1 cellular context compared by ENCODE assay signal in genomic region chr6:138503881-138504680, GRCh38.
TF ChIP-seq lines count a peak whose summit lies in the region.

No MANE protein-coding gene starts in this region.

TF ChIP-seq in HepG2, 621 proteins besides CTCF, POLR2A, EP300 and RAD21 (continued from another document and continues in another):
- TF ChIP-seq ZNF784 (CRISPR knock-in tag; IDR thresholded peaks at IDR 0.05; ENCODE audit: borderline replicate concordance) (0 out of 2 replicates have a peak, but pooled peaks have one; percentile 76), SRY (CRISPR knock-in tag; IDR thresholded peaks at IDR 0.05) (no peak), BCLAF1 (IDR thresholded peaks at IDR 0.05) (no peak), ZNF556 (CRISPR knock-in tag; IDR thresholded peaks at IDR 0.05; ENCODE audit: borderline replicate concordance) (no peak), REXO4 (CRISPR knock-in tag; IDR thresholded peaks at IDR 0.05; ENCODE audit: borderline replicate concordance) (no peak), HBP1 (CRISPR knock-in tag; IDR thresholded peaks at IDR 0.05; ENCODE audit: low read depth) (peak; percentile 80; the same call in 1 of the 2 replicates), ZBTB4 (CRISPR knock-in tag; IDR thresholded peaks at IDR 0.05; ENCODE audit: borderline replicate concordance) (0 out of 2 replicates have a peak, but pooled peaks have one; percentile 20), HMG20A (CRISPR knock-in tag; IDR thresholded peaks at IDR 0.05; ENCODE audit: borderline replicate concordance) (peak; percentile 92; the same call in 1 of the 2 replicates), ZNF30 (CRISPR knock-in tag; IDR thresholded peaks at IDR 0.05) (no peak), RNF2 (conservative IDR thresholded peaks at IDR 0.05; ENCODE audit: low read depth) (no peak), BRF2 (CRISPR knock-in tag; IDR thresholded peaks at IDR 0.05) (peak; percentile 59; the same call in 1 of the 2 replicates), JUND (CRISPR knock-in tag; IDR thresholded peaks at IDR 0.05) (no peak), GZF1 (CRISPR knock-in tag; IDR thresholded peaks at IDR 0.05) (no peak), HMGXB4 (CRISPR knock-in tag; IDR thresholded peaks at IDR 0.05; ENCODE audit: borderline replicate concordance in 1 of 2, low read depth in 1 of 2) (peak; percentile 19 to 28; a peak in 1 of 4 replicates), CENPX (CRISPR knock-in tag; IDR thresholded peaks at IDR 0.05) (no peak), ZNF260 (CRISPR knock-in tag; IDR thresholded peaks at IDR 0.05; ENCODE audit: borderline replicate concordance, low read depth) (no peak), ZNF138 (CRISPR knock-in tag; IDR thresholded peaks at IDR 0.05; ENCODE audit: low read depth) (no peak), MAZ (IDR thresholded peaks at IDR 0.05; ENCODE audit: borderline replicate concordance, low read depth, low read length) (no peak), MAZ (CRISPR knock-in tag; IDR thresholded peaks at IDR 0.05; ENCODE audit: low read depth) (peak; percentile 38; the same call in 1 of the 2 replicates), ZNF563 (CRISPR knock-in tag; IDR thresholded peaks at IDR 0.05) (no peak), ZNF34 (CRISPR knock-in tag; IDR thresholded peaks at IDR 0.05; ENCODE audit: borderline replicate concordance) (no peak), CERS6 (CRISPR knock-in tag; IDR thresholded peaks at IDR 0.05) (no peak), SETDB1 (CRISPR knock-in tag; IDR thresholded peaks at IDR 0.05; ENCODE audit: borderline replicate concordance) (no peak), TMF1 (CRISPR knock-in tag; IDR thresholded peaks at IDR 0.05; ENCODE audit: low read depth) (no peak), HOXA7 (CRISPR knock-in tag; IDR thresholded peaks at IDR 0.05) (no peak), ZNF678 (CRISPR knock-in tag; IDR thresholded peaks at IDR 0.05) (peak; percentile 12; the same call in 1 of the 2 replicates), MEIS2 (CRISPR knock-in tag; IDR thresholded peaks at IDR 0.05) (peak; percentile 71; the same call in 1 of the 2 replicates), TCF7L2 (IDR thresholded peaks at IDR 0.05; ENCODE audit: low read depth, low read length) (no peak), ZNF496 (CRISPR knock-in tag; IDR thresholded peaks at IDR 0.05; ENCODE audit: insufficient replicate concordance) (no peak), ZNF275 (CRISPR knock-in tag; IDR thresholded peaks at IDR 0.05; ENCODE audit: borderline replicate concordance) (0 out of 2 replicates have a peak, but pooled peaks have one; percentile 33), RARA (CRISPR knock-in tag; IDR thresholded peaks at IDR 0.05) (peak; percentile 84), ZNF460 (CRISPR knock-in tag; IDR thresholded peaks at IDR 0.05; ENCODE audit: borderline replicate concordance) (peak; percentile 38; the same call in 1 of the 2 replicates), ZNF20 (CRISPR knock-in tag; IDR thresholded peaks at IDR 0.05) (no peak), ZNF687 (CRISPR knock-in tag; IDR thresholded peaks at IDR 0.05) (peak; percentile 80), ARID5B (CRISPR knock-in tag; IDR thresholded peaks at IDR 0.05) (peak; percentile 96)
